Comparison of ENCODE assay signal across 17 cellular contexts in the genomic region with DNA sequence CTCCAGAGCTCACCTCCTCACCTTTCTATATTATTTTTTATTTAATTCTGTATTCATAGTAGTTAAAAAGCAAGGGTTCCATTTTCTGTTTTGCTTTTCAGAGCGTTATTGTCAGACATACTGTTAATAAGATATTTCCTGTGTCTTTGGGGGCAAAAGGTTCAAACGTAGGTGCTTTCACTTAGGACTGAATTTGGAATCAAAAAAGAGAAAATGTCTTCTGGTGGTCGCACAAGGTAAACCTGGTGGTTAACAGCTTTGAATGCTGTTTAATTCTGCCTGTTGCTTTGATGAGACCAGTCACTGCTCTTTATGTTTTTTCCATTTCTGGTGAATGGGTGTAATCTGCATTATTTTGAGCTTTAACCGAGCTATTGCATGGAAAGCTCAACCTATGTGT.
A peak's percentile ranks its signal among the peaks of the same experiment; 100 is the strongest.
DNase-seq lines count a peak whose midpoint lies in the region; ATAC-seq, FAIRE-seq and TF ChIP-seq lines count a peak whose summit lies in the region.
"Had no signal": no experiment of that assay in that cellular context is flagged by ENCODE, and none has a peak within 500 bp of the region (broad histone marks: within the 10 kb centered on the region; RNA-seq: fewer than 3 reads in every experiment).

No MANE protein-coding gene starts in this region.

- intact Hi-C loops in activated CD8-positive, alpha-beta T cell treated with anti-CD3 and anti-CD28 coated beads for 36 hours (cut with micrococcal nuclease), result no loop called here
- intact Hi-C loops in PC-9 (cut with micrococcal nuclease; ENCODE audit: unreplicated experiment), result loop anchor here (10.0 kb wide), 1 partner anchor 636 kb away; no protein-coding TSS in a partner anchor

- H3K4me1 Mint-ChIP-seq in CD4-positive, CD25-positive, alpha-beta regulatory T cell, result peaks cover 42 to 64% (median 53%) of the 10 kb centered on the region in 4 donors
- H3K4me1 Mint-ChIP-seq in activated CD8-positive, alpha-beta T cell treated with anti-CD3 and anti-CD28 coated beads for 36 hours (ENCODE audit: low read depth), result peaks cover 60% of the 10 kb centered on the region
- peaks cover 36 to 73% of the 10 kb centered on the region in 2 donors for H3K4me1 Mint-ChIP-seq in immature natural killer cell

- H3K27me3 ChIP-seq in CD4-positive, CD25-positive, alpha-beta regulatory T cell (ENCODE audit: control insufficient read depth, insufficient read depth, low read length), result no peaks in the 10 kb centered on the region
- no peaks in the 10 kb centered on the region for H3K27me3 ChIP-seq in PC-9 (ENCODE audit: insufficient read depth, low read depth)

- peaks cover 0 to 2% (median 0%) of the 10 kb centered on the region in 7 donors for H3K9me3 Mint-ChIP-seq in CD4-positive, CD25-positive, alpha-beta regulatory T cell
- no peaks in the 10 kb centered on the region for H3K9me3 Mint-ChIP-seq in activated CD8-positive, alpha-beta T cell treated with anti-CD3 and anti-CD28 coated beads for 36 hours
- no peaks in the 10 kb centered on the region for H3K9me3 Mint-ChIP-seq in immature natural killer cell

- peak overlapping the region; percentile 0 for H3K4me3 ChIP-seq in CD4-positive, CD25-positive, alpha-beta regulatory T cell (ENCODE audit: low read depth, low read length)
- no peak overlapping the region for H3K4me3 ChIP-seq in PC-9
- H3K4me3 ChIP-seq: HAP-1 had no signal

- H3F3A ChIP-seq in PC-9 (ENCODE audit: insufficient read depth, low read depth), result no peaks in the 10 kb centered on the region

- no peak overlapping the region for H3K27ac Mint-ChIP-seq in CD4-positive, CD25-positive, alpha-beta regulatory T cell
- peak overlapping the region; percentile 73 for H3K27ac Mint-ChIP-seq in activated CD8-positive, alpha-beta T cell treated with anti-CD3 and anti-CD28 coated beads for 36 hours
- peak overlapping the region; percentile 43 to 85 (median 62) for H3K27ac Mint-ChIP-seq in immature natural killer cell

- no TSS peak for BruUV-seq in PC-9 (replicated peaks; lab: Mats Ljungman, UMichigan)

- H3K4me3 Mint-ChIP-seq in CD4-positive, CD25-positive, alpha-beta regulatory T cell, result peak overlapping the region in 1 of 4 donors; percentile 56
- no peak overlapping the region for H3K4me3 Mint-ChIP-seq in activated CD8-positive, alpha-beta T cell treated with anti-CD3 and anti-CD28 coated beads for 36 hours
- peak overlapping the region; percentile 12 to 56 (median 43) for H3K4me3 Mint-ChIP-seq in immature natural killer cell

- H3K4me1 ChIP-seq in CD4-positive, CD25-positive, alpha-beta regulatory T cell (ENCODE audit: control insufficient read depth, insufficient read depth, low read length, poor library complexity, severe bottlenecking), result peaks cover 14% of the 10 kb centered on the region
- no peaks in the 10 kb centered on the region for H3K4me1 ChIP-seq in PC-9 (replicated peaks; ENCODE audit: insufficient read depth)

- POLR2A ChIA-PET in activated CD8-positive, alpha-beta T cell treated with anti-CD3 and anti-CD28 coated beads for 36 hours (lab: Charles Lee), result no interaction called here
- POLR2A ChIA-PET in PC-9 (lab: Charles Lee; ENCODE audit: unreplicated experiment), result interaction anchor here (0.5 kb wide), 1 partner anchor 99 kb away, joined by 8 read pairs; no protein-coding TSS in a partner anchor

- no peak for ATAC-seq in CD4-positive, CD25-positive, alpha-beta regulatory T cell (ENCODE audit: low read depth in 2 of 2)
- no peak for ATAC-seq in activated CD8-positive, alpha-beta T cell treated with anti-CD3 and anti-CD28 coated beads for 36 hours
- ATAC-seq in HG03442 (IDR thresholded peaks at IDR 0.05; ENCODE audit: unreplicated experiment), result no peak
- ATAC-seq: Panc1, Right ventricle myocardium inferior had no signal

- H3K36me3 Mint-ChIP-seq in CD4-positive, CD25-positive, alpha-beta regulatory T cell, result peaks cover 43% of the 10 kb centered on the region
- peaks cover 18% of the 10 kb centered on the region for H3K36me3 Mint-ChIP-seq in activated CD8-positive, alpha-beta T cell treated with anti-CD3 and anti-CD28 coated beads for 36 hours (ENCODE audit: low read depth)
- H3K36me3 Mint-ChIP-seq in immature natural killer cell, result peaks cover 0 to 8% (median 5%) of the 10 kb centered on the region in 3 donors

- CTCF ChIA-PET in activated CD8-positive, alpha-beta T cell treated with anti-CD3 and anti-CD28 coated beads for 36 hours (lab: Charles Lee), result interaction anchor here (0.8 to 1.7 kb wide), 4 partner anchors 8 to 46 kb away, joined by 3 to 4 read pairs (median 3); no protein-coding TSS in a partner anchor
- CTCF ChIA-PET in PC-9 (lab: Charles Lee), result no interaction called here

- H2AFZ ChIP-seq in PC-9, result no peak overlapping the region

- H3K9me2 ChIP-seq in PC-9 (ENCODE audit: insufficient read depth), result no peaks in the 10 kb centered on the region

- no peak for TF ChIP-seq CTCF in activated CD8-positive, alpha-beta T cell treated with anti-CD3 and anti-CD28 coated beads for 36 hours (IDR thresholded peaks at IDR 0.05)
- no peak for TF ChIP-seq CTCF in PC-9 (conservative IDR thresholded peaks at IDR 0.05)

- peaks cover 3% of the 10 kb centered on the region for H3K36me3 ChIP-seq in CD4-positive, CD25-positive, alpha-beta regulatory T cell (ENCODE audit: control insufficient read depth, insufficient read depth, low read length)
- H3K36me3 ChIP-seq in PC-9 (ENCODE audit: low read depth), result no peaks in the 10 kb centered on the region
- H3K36me3 ChIP-seq: HAP-1 had no signal

- no peaks in the 10 kb centered on the region for H3K9me3 ChIP-seq in CD4-positive, CD25-positive, alpha-beta regulatory T cell (ENCODE audit: control insufficient read depth in 2 of 2, low read length in 2 of 2)
- no peaks in the 10 kb centered on the region for H3K9me3 ChIP-seq in PC-9 (ENCODE audit: insufficient read depth, low read depth)
- H3K9me3 ChIP-seq: HAP-1 had no signal

- peak; percentile 51 for FAIRE-seq in GM18507 (lab: Jason Lieb, UNC)

- H4K20me1 ChIP-seq in PC-9 (ENCODE audit: insufficient read depth), result no peaks in the 10 kb centered on the region

- H3K27ac ChIP-seq in CD4-positive, CD25-positive, alpha-beta regulatory T cell (ENCODE audit: insufficient read depth, low read length, poor library complexity, severe bottlenecking), result no peak overlapping the region
- no peak overlapping the region for H3K27ac ChIP-seq in PC-9

- no peaks in the 10 kb centered on the region for H3K27me3 Mint-ChIP-seq in CD4-positive, CD25-positive, alpha-beta regulatory T cell
- H3K27me3 Mint-ChIP-seq in activated CD8-positive, alpha-beta T cell treated with anti-CD3 and anti-CD28 coated beads for 36 hours, result no peaks in the 10 kb centered on the region
- H3K27me3 Mint-ChIP-seq in immature natural killer cell (ENCODE audit: low read depth in 3 of 3), result peaks cover 0 to 1% (median 0%) of the 10 kb centered on the region in 3 donors

- no peaks in the 10 kb centered on the region for H3K79me2 ChIP-seq in PC-9 (ENCODE audit: low read depth)

- H3K4me2 ChIP-seq in PC-9, result no peak overlapping the region

- no peak for DNase-seq in CD4-positive, CD25-positive, alpha-beta regulatory T cell
- DNase-seq in GM18507 (ENCODE audit: extremely low spot score, insufficient read length, low read depth) (no peak), immature natural killer cell (peak; percentile 7 to 11 (median 9)), PC-9 (no peak)
- peak; percentile 16 for DNase-seq in activated CD8-positive, alpha-beta T cell treated with anti-CD3 and anti-CD28 coated beads for 36 hours
- no peak for DNase-seq in stimulated activated naive CD4-positive, alpha-beta T cell (lab: John Stamatoyannopoulos, UW)
- DNase-seq: C1 segment of cervical spinal cord, COR-L47, EL, KBM-7, NCI-H1092 treated with DMSO at 0.1 percent for 48 hours, NCI-H2081 treated with DMSO at 0.1 percent for 48 hours, NCI-H524 had no signal

Comparison
In these comparisons a context has a peak if more than half of its experiments do, and no peak if none do; other contexts are left out.
1. DNase-seq: peak in activated CD8-positive, alpha-beta T cell treated with anti-CD3 and anti-CD28 coated beads for 36 hours (single experiment) and immature natural killer cell (3 of 3); none in CD4-positive, CD25-positive, alpha-beta regulatory T cell (0 of 3), GM18507 (single experiment), stimulated activated naive CD4-positive, alpha-beta T cell (0 of 6) and PC-9 (0 of 2).
2. H3K27ac Mint-ChIP-seq: peak in activated CD8-positive, alpha-beta T cell treated with anti-CD3 and anti-CD28 coated beads for 36 hours (single experiment) and immature natural killer cell (6 of 6); none in CD4-positive, CD25-positive, alpha-beta regulatory T cell (0 of 3).